8 cellular contexts compared by ENCODE assay signal in genomic region chr2:202265467-202266277, GRCh38. TPM values are rescaled to one million over a fixed set of nuclear protein-coding genes. Genes with fewer than 3 reads are reported as not detected.
DNase-seq lines count a peak whose midpoint lies in the region; ATAC-seq and TF ChIP-seq lines count a peak whose summit lies in the region.

Gene NOP58, plus strand, starts transcription at chr2:202265763. Its CDS starts 179 bp downstream, at chr2:202265942.

- DNase-seq in DMS53 treated with DMSO at 0.1 percent for 48 hours (lab: John Stamatoyannopoulos, UW; ENCODE audit: unreplicated experiment) (peak; percentile 93), Peyer's patch (peak; percentile 91 to 96 (median 93)), esophagus muscularis mucosa (ENCODE audit: extremely low spot score) (peak; percentile 98)
- peak; percentile 89 to 91 for DNase-seq in activated T-cell treated with anti-CD3 and anti-CD28 coated beads, Interleukin-2, amount 50 U/mL, for 48 hours
- DNase-seq in stimulated activated CD8-positive, alpha-beta memory T cell treated with anti-CD3 and anti-CD28 coated beads, Interleukin-7, amount 100 ng/mL, for 4 hours (ENCODE audit: low read depth in 2 of 2): peak; percentile 81 to 85

- peak within 1 kb of the TSS; percentile 100 for H3K27ac ChIP-seq in KMS-11
- H3K27ac ChIP-seq in Peyer's patch: peak within 1 kb of the TSS; percentile 94 to 96 (median 95)
- peak within 1 kb of the TSS; percentile 91 to 97 (median 94) for H3K27ac ChIP-seq in esophagus muscularis mucosa (replicated peaks in 1 of 4)
- H3K27ac ChIP-seq in muscle layer of duodenum (ENCODE audit: low read length): peak within 1 kb of the TSS; percentile 99

- H3K9ac ChIP-seq in KMS-11: peak within 1 kb of the TSS; percentile 99

- H2AFZ ChIP-seq in KMS-11 (ENCODE audit: low read depth): peak within 1 kb of the TSS; percentile 74

- peaks cover 59% of the 10 kb centered on the region for H3K79me2 ChIP-seq in KMS-11 (ENCODE audit: insufficient read depth, low read depth)

- TF ChIP-seq POLR2A in Peyer's patch (IDR thresholded peaks at IDR 0.05) (peak; percentile 93 to 97), esophagus muscularis mucosa (IDR thresholded peaks at IDR 0.05; ENCODE audit: low read depth) (peak; percentile 86)

- H3K27me3 ChIP-seq in KMS-11 (ENCODE audit: insufficient read depth, low read depth) (no peaks in the 10 kb centered on the region), Peyer's patch (no peaks in the 10 kb centered on the region), esophagus muscularis mucosa (no peaks in the 10 kb centered on the region), muscle layer of duodenum (ENCODE audit: low read depth, low read length) (no peaks in the 10 kb centered on the region)

- WGBS in esophagus muscularis mucosa: under 1% methylated on average over 50 of the region's 54 CpGs

- H4K20me1 ChIP-seq in KMS-11 (ENCODE audit: insufficient read depth): peaks cover 38% of the 10 kb centered on the region

- intact Hi-C loops in esophagus muscularis mucosa (cut with DNase I): loop anchor here (2.0 kb wide), 1 partner anchor 109 kb away; no protein-coding TSS in a partner anchor

- no peak for TF ChIP-seq CTCF in KMS-11 (conservative IDR thresholded peaks at IDR 0.05; ENCODE audit: low read depth, low read length)
- no peak for TF ChIP-seq CTCF in Peyer's patch (IDR thresholded peaks at IDR 0.05)
- TF ChIP-seq CTCF in esophagus muscularis mucosa (IDR thresholded peaks at IDR 0.05): no peak

- H3K36me3 ChIP-seq in KMS-11 (ENCODE audit: insufficient read depth) (no peaks in the 10 kb centered on the region), Peyer's patch (no peaks in the 10 kb centered on the region), esophagus muscularis mucosa (no peaks in the 10 kb centered on the region), muscle layer of duodenum (ENCODE audit: control insufficient read depth in 1 of 2, insufficient read depth in 2 of 2, low read length in 2 of 2) (peaks cover 0 to 5% of the 10 kb centered on the region in 2 donors)

- H3K9me3 ChIP-seq in Peyer's patch (no peaks in the 10 kb centered on the region), esophagus muscularis mucosa (no peaks in the 10 kb centered on the region), muscle layer of duodenum (ENCODE audit: control insufficient read depth in 1 of 2, low read length in 2 of 2) (no peaks in the 10 kb centered on the region)

- H3K4me3 ChIP-seq in KMS-11 (IDR thresholded peaks at IDR 0.05; ENCODE audit: insufficient read depth, low read depth, low read length): peak within 1 kb of the TSS; percentile 92
- H3K4me3 ChIP-seq in Peyer's patch: peak within 1 kb of the TSS; percentile 69 to 91 (median 86)
- H3K4me3 ChIP-seq in esophagus muscularis mucosa: peak within 1 kb of the TSS; percentile 68 to 92 (median 84)
- H3K4me3 ChIP-seq in muscle layer of duodenum (ENCODE audit: low read depth in 1 of 2, low read length in 2 of 2): peak within 1 kb of the TSS; percentile 97 to 98

- peaks cover 42% of the 10 kb centered on the region for H3K4me1 ChIP-seq in KMS-11 (ENCODE audit: low read depth, poor library complexity, severe bottlenecking)
- peaks cover 0 to 34% (median 3%) of the 10 kb centered on the region in 4 donors for H3K4me1 ChIP-seq in Peyer's patch
- H3K4me1 ChIP-seq in esophagus muscularis mucosa: peaks cover 15 to 52% (median 32%) of the 10 kb centered on the region in 4 donors
- peaks cover 0 to 19% of the 10 kb centered on the region in 2 donors for H3K4me1 ChIP-seq in muscle layer of duodenum (ENCODE audit: control insufficient read depth in 1 of 2, insufficient read depth in 2 of 2, low read length in 2 of 2)

- peak; percentile 81 for ATAC-seq in GM21737 (IDR thresholded peaks at IDR 0.05; ENCODE audit: unreplicated experiment)

- TF ChIP-seq EP300 in esophagus muscularis mucosa (IDR thresholded peaks at IDR 0.05): peak; percentile 48

- peak within 1 kb of the TSS; percentile 75 for H3K4me2 ChIP-seq in KMS-11

RNA-seq across cellular contexts. Expression of gene NOP58, which starts in this region (rescaled TPM):
- total RNA-seq in Peyer's patch (10 to 100 TPM; 18.6 to 93.3 (median 53.6) TPM), esophagus muscularis mucosa (10 to 100 TPM; 15.6 to 46.6 (median 31.6) TPM)

Comparison
In these comparisons a context has a peak if more than half of its experiments do, and no peak if none do; other contexts are left out.
1. Peak in every context shown above with its lines: DNase-seq, ATAC-seq, H3K4me3 ChIP-seq and H3K27ac ChIP-seq.